Comparison of ENCODE assay signal across 6 cellular contexts in genomic region chr1:109091196-109092193, GRCh38. TPM values are rescaled to one million over a fixed set of nuclear protein-coding genes. Genes with fewer than 3 reads are reported as not detected.
DNase-seq lines count a peak whose midpoint lies in the region; ATAC-seq and TF ChIP-seq lines count a peak whose summit lies in the region.

No MANE protein-coding gene starts in this region.

- H3K27ac ChIP-seq in adipose tissue (ENCODE audit: low read depth, low read length): peak overlapping the region; percentile 75

- TF ChIP-seq CTCF in GM12864 (IDR thresholded peaks at IDR 0.05; ENCODE audit: low read depth, low read length, missing control alignments): no peak

- H3K4me3 ChIP-seq in GM12864 (ENCODE audit: low read depth, low read length) (peak overlapping the region; percentile 82), mucosa of stomach (ENCODE audit: low read length) (peak overlapping the region; percentile 87)

- no peaks in the 10 kb centered on the region for H3K9me3 ChIP-seq in mucosa of stomach (ENCODE audit: control insufficient read depth, low read length)

- H3K4me1 ChIP-seq in mucosa of stomach (ENCODE audit: control insufficient read depth, insufficient read depth, low read length): peaks cover 23% of the 10 kb centered on the region

- H3K9ac ChIP-seq in mucosa of stomach (ENCODE audit: low read length): peak overlapping the region; percentile 86

- H3K36me3 ChIP-seq in mucosa of stomach (ENCODE audit: control insufficient read depth, insufficient read depth, low read length): peaks cover 6% of the 10 kb centered on the region

- no peak for DNase-seq in GM12864 (ENCODE audit: low read depth)
- DNase-seq in stimulated activated CD8-positive, alpha-beta memory T cell treated with anti-CD3 and anti-CD28 coated beads, Interleukin-4, amount 100 ng/mL, for 48 hours: no peak
- no peak for DNase-seq in GOT3 (lab: John Stamatoyannopoulos, UW)

- H3K27me3 ChIP-seq in mucosa of stomach (ENCODE audit: control insufficient read depth, insufficient read depth, low read length): no peaks in the 10 kb centered on the region

- WGBS in adipose tissue, 3 donors: 1 to 2% (median 1%) methylated on average over 13 of the region's 13 CpGs

- peak; percentile 4 for ATAC-seq in HG03280 (IDR thresholded peaks at IDR 0.05; ENCODE audit: unreplicated experiment)

RNA-seq across cellular contexts. Expression of gene TMEM167B, which starts 0.9 kb away (rescaled TPM):
- polyA plus RNA-seq in adipose tissue: 10 to 100 TPM; 15.4 to 25.5 (median 18.8) TPM

RNA-seq across cellular contexts. Expression of gene TAF13, which starts 15.7 kb away (rescaled TPM):
- polyA plus RNA-seq in adipose tissue: 10 to 100 TPM; 12.8 to 51.7 (median 41.7) TPM

RNA-seq across cellular contexts. Expression of gene ELAPOR1, which starts 22.4 kb away (rescaled TPM):
- 10 to 100 TPM in 1 of 3 donors, 1 to 10 TPM in 1, under 1 TPM in 1; 0.79 to 71.0 (median 6.1) TPM for polyA plus RNA-seq in adipose tissue

RNA-seq across cellular contexts. Expression of gene WDR47, which starts 49.6 kb away (rescaled TPM):
- polyA plus RNA-seq in adipose tissue: 1 to 10 TPM; 2.5 to 6.3 (median 4.6) TPM
